In genomic region chr20:32709528-32710121, GRCh38 we compare ENCODE assay signal across 12 cellular contexts. TPM values are rescaled to one million over a fixed set of nuclear protein-coding genes. Genes with fewer than 3 reads are reported as not detected.
DNase-seq lines count a peak whose midpoint lies in the region; ATAC-seq and TF ChIP-seq lines count a peak whose summit lies in the region.
"Had no signal": no experiment of that assay in that cellular context is flagged by ENCODE, and none has a peak within 500 bp of the region (broad histone marks: within the 10 kb centered on the region; RNA-seq: fewer than 3 reads in every experiment).

No MANE protein-coding gene starts in this region.

- BruUV-seq in Panc1 (replicated peaks; lab: Mats Ljungman, UMichigan) = no TSS peak

- intact Hi-C loops in Panc1 (cut with micrococcal nuclease; ENCODE audit: unreplicated experiment) (no loop called here), heart right ventricle (cut with DNase I) (no loop called here), psoas muscle (cut with DNase I) (no loop called here), upper lobe of right lung (cut with DNase I) (no loop called here)

- peak; percentile 18 for DNase-seq in HEK293T (ENCODE audit: extremely low spot score)
- DNase-seq in Panc1 (ENCODE audit: low read depth, low spot score) = no peak
- DNase-seq in heart right ventricle = no peak
- DNase-seq in psoas muscle = no peak
- DNase-seq in SKM-1 treated with dmso at 0.1 percent for 144 hours (lab: John Stamatoyannopoulos, UW; ENCODE audit: unreplicated experiment) = no peak
- DNase-seq in upper lobe of right lung = no peak
- DNase-seq: activated CD4-positive, alpha-beta memory T cell treated with anti-CD3 and anti-CD28 coated beads for 36 hours; activated gamma-delta T cell treated with Interleukin-2 at 50 U/mL for 16 hours; erythroblast; NCI-H1436 treated with DMSO at 0.1 percent for 48 hours; substantia nigra had no signal

- H3K36me3 ChIP-seq in Panc1 (ENCODE audit: control insufficient read depth, insufficient read depth, low read length) (no peaks in the 10 kb centered on the region), heart right ventricle (peaks cover 0 to 49% (median 22%) of the 10 kb centered on the region in 9 donors), psoas muscle (ENCODE audit: insufficient read depth in 1 of 2, low read depth in 1 of 2) (peaks cover 3 to 27% of the 10 kb centered on the region in 2 donors), upper lobe of right lung (peaks cover 21% of the 10 kb centered on the region)

- H3K4me1 ChIP-seq in Panc1 (ENCODE audit: control insufficient read depth, insufficient read depth, low read length) (no peaks in the 10 kb centered on the region), heart right ventricle (peaks cover 0 to 42% (median 17%) of the 10 kb centered on the region in 9 donors), psoas muscle (no peaks in the 10 kb centered on the region), upper lobe of right lung (peaks cover 4% of the 10 kb centered on the region)

- H3K27ac ChIP-seq in Panc1 (ENCODE audit: low read length) (no peak overlapping the region), heart right ventricle (peak overlapping the region in 7 of 10 donors; percentile 50 to 81 (median 75)), psoas muscle (peak overlapping the region; percentile 41), upper lobe of right lung (no peak overlapping the region)

- no peaks in the 10 kb centered on the region for H3K27me3 ChIP-seq in Panc1 (ENCODE audit: control insufficient read depth, insufficient read depth, low read length)
- H3K27me3 ChIP-seq in heart right ventricle = no peaks in the 10 kb centered on the region
- H3K27me3 ChIP-seq in psoas muscle (ENCODE audit: insufficient read depth in 3 of 3, low read length in 2 of 3) = no peaks in the 10 kb centered on the region
- no peaks in the 10 kb centered on the region for H3K27me3 ChIP-seq in upper lobe of right lung

- WGBS in heart right ventricle, 2 donors = 69 to 71% methylated on average over 9 of the region's 9 CpGs
- 50 to 80% (median 76%) methylated on average over 9 of the region's 9 CpGs for WGBS in psoas muscle, 3 donors

- H3K9me3 ChIP-seq in Panc1 (ENCODE audit: control insufficient read depth, insufficient read depth, low read depth, low read length) (no peaks in the 10 kb centered on the region), heart right ventricle (no peaks in the 10 kb centered on the region), psoas muscle (no peaks in the 10 kb centered on the region), upper lobe of right lung (no peaks in the 10 kb centered on the region)

- CTCF ChIA-PET in HEK293T (lab: Yijun Ruan, JAX) = interaction anchor here (0.7 kb wide), 1 partner anchor 21 kb away, joined by 3 read pairs; no protein-coding TSS in a partner anchor
- CTCF ChIA-PET in Panc1 (lab: Charles Lee) = interaction anchor here (0.7 kb wide), 1 partner anchor 37 kb away, joined by 5 read pairs; no protein-coding TSS in a partner anchor

- no peak overlapping the region for H3K4me3 ChIP-seq in Panc1 (ENCODE audit: low read depth in 2 of 2, low read length in 2 of 2)
- H3K4me3 ChIP-seq in heart right ventricle = no peak overlapping the region
- H3K4me3 ChIP-seq in psoas muscle = no peak overlapping the region
- H3K4me3 ChIP-seq in upper lobe of right lung = no peak overlapping the region

- TF ChIP-seq CTCF in Panc1 (IDR thresholded peaks at IDR 0.05) = no peak
- no peak for TF ChIP-seq CTCF in heart right ventricle (IDR thresholded peaks at IDR 0.05)
- no peak for TF ChIP-seq CTCF in psoas muscle (IDR thresholded peaks at IDR 0.05)
- no peak for TF ChIP-seq CTCF in upper lobe of right lung (IDR thresholded peaks at IDR 0.05)

- ATAC-seq in Panc1 (0 out of 2 replicates have a peak, but pooled peaks have one; percentile 48), heart right ventricle (peak in 5 of 8 donors; percentile 55 to 80 (median 72)), psoas muscle (peak; percentile 41 to 94 (median 68)), GM21576 (IDR thresholded peaks at IDR 0.05; ENCODE audit: unreplicated experiment) (no peak), upper lobe of right lung (no peak)

- in situ Hi-C loops in Panc1 (cut with HindIII; ENCODE audit: low pct_unique_long_range_greater_than_20kb, low sequenced_read_pairs) = no loop called here

- POLR2A ChIA-PET in HEK293T (lab: Yijun Ruan, JAX) (no interaction called here), Panc1 (lab: Charles Lee) (interaction anchor here (0.7 kb wide), 1 partner anchor 461 kb away, joined by 4 read pairs; no protein-coding TSS in a partner anchor)

TF ChIP-seq in HEK293T, 16 proteins besides CTCF, POLR2A, EP300 and RAD21:
- peak; percentile 38 for TF ChIP-seq ZNF384 (IDR thresholded peaks at IDR 0.05)
- TF ChIP-seq L3MBTL2 (conservative IDR thresholded peaks at IDR 0.05) = no peak
TF ChIP-seq in HEK293T: peak in this region for 1.

RNA-seq across cellular contexts. Expression of gene COMMD7, which starts 33.6 kb away (rescaled TPM):
- total RNA-seq in Panc1 (2021; ENCODE audit: unreplicated experiment) (24.8 TPM), heart right ventricle (10 to 100 TPM; 35.7 to 54.6 (median 41.8) TPM), psoas muscle (10 to 100 TPM; 28.4 to 50.8 (median 43.4) TPM), upper lobe of right lung (36.3 TPM)
- 23.3 TPM for polyA plus RNA-seq in Panc1 (2012; ENCODE audit: insufficient read length)
- polyA plus RNA-seq in heart right ventricle (10 to 100 TPM; 48.6 to 53.6 TPM), psoas muscle (10 to 100 TPM; 15.9 to 55.4 (median 38.3) TPM)

RNA-seq across cellular contexts. Expression of gene C20orf203, which starts 35.9 kb away (rescaled TPM):
- total RNA-seq in Panc1 (2021; ENCODE audit: unreplicated experiment) (not detected), heart right ventricle (under 1 TPM in 1 of 10 donors, not detected in 9; 0.04 TPM), psoas muscle (under 1 TPM in 1 of 4 donors, not detected in 3; 0.04 TPM), upper lobe of right lung (0.09 TPM)
- not detected for polyA plus RNA-seq in Panc1 (2012; ENCODE audit: insufficient read length)
- polyA plus RNA-seq in heart right ventricle (under 1 TPM in 1 of 2 donors, not detected in 1; 0.07 TPM), psoas muscle (not detected)

RNA-seq across cellular contexts. Expression of gene DNMT3B, which starts 52.6 kb away (rescaled TPM):
- 3.5 TPM for total RNA-seq in Panc1 (2021; ENCODE audit: unreplicated experiment)
- polyA plus RNA-seq in Panc1 (2012; ENCODE audit: insufficient read length) = 2.1 TPM
- total RNA-seq in heart right ventricle = under 1 TPM; 0.27 to 0.95 (median 0.68) TPM
- polyA plus RNA-seq in heart right ventricle = 1 to 10 TPM in 1 of 2 donors, under 1 TPM in 1; 0.35 to 1.8 TPM
- total RNA-seq in psoas muscle = under 1 TPM; 0.08 to 0.64 (median 0.24) TPM
- under 1 TPM; 0.14 to 0.19 (median 0.17) TPM for polyA plus RNA-seq in psoas muscle
- total RNA-seq in upper lobe of right lung = 0.84 TPM

Comparison
In these comparisons a context has a peak if more than half of its experiments do, and no peak if none do; other contexts are left out.
1. ATAC-seq: peak in Panc1 (single experiment), heart right ventricle (5 of 8) and psoas muscle (4 of 4); none in GM21576 (single experiment) and upper lobe of right lung (single experiment).
2. H3K27ac ChIP-seq: peak in heart right ventricle (7 of 10) and psoas muscle (single experiment); none in Panc1 (single experiment) and upper lobe of right lung (single experiment).